In the genomic region with DNA sequence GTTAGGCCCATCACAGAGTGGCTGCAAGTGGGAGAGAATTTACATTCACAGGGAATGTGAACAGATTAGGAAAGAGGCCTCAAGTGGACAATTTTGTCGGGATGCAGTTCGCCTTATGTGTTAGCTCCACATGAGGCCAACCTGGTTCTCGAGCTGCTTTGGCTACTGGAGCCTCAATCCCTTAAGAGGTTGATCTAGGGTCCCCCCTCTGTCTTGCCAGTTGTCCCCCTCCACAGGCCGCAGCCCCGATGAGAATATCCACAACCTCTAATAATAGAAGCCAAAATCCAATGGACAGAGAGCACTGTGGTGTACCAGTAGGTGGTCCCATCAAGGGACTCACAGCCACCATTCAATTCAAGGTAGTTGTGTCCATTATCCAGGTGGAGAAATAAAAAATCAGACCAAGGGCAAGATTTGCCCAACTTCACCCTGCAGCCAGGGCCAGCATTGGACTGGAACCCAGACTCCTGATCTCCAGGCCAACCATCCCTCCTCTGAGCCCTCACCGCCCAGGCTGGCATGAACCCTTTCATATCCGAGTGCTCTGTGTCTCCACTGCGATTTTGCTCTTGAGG, we compare ENCODE assay signal across 26 cellular contexts. TPM values are rescaled to one million over a fixed set of nuclear protein-coding genes. Genes with fewer than 3 reads are reported as not detected.
"Had no signal": no experiment of that assay in that cellular context is flagged by ENCODE, and none has a peak within 500 bp of the region (broad histone marks: within the 10 kb centered on the region; RNA-seq: fewer than 3 reads in every experiment).

No MANE protein-coding gene starts in this region.

- H3K9ac ChIP-seq: SK-N-SH had no signal

- H3K9me3 ChIP-seq: SJCRH30, SK-N-SH had no signal

- H3K4me2 ChIP-seq: SK-N-SH had no signal

- H3K36me3 Mint-ChIP-seq: activated naive CD8-positive, alpha-beta T cell treated with anti-CD3 and anti-CD28 coated beads for 36 hours; IgD-negative memory B cell had no signal

- DNase-seq: activated CD4-positive, alpha-beta memory T cell treated with anti-CD3 and anti-CD28 coated beads, Interleukin-2, amount 10 ng/mL, durations not matched to agents 7 days and 5 days; activated CD4-positive, alpha-beta T cell treated with anti-CD3 and anti-CD28 coated beads for 36 hours; activated CD4-positive, alpha-beta T cell treated with anti-CD3 and anti-CD28 coated beads, Interleukin-2, amount 50 U/mL, for 1 hour; activated gamma-delta T cell treated with Interleukin-2 at 50 U/mL for 16 hours; activated naive CD4-positive, alpha-beta T cell treated with anti-CD3 and anti-CD28 coated beads, Interleukin-2, amount 10 ng/mL, durations not matched to agents 7 days and 5 days; activated naive CD8-positive, alpha-beta T cell treated with anti-CD3 and anti-CD28 coated beads for 36 hours; activated T-cell treated with anti-CD3 and anti-CD28 coated beads for 4 hours; activated T-cell treated with anti-CD3 and anti-CD28 coated beads, Interleukin-2, amount 50 U/mL, for 72 hours; KG1; NCI-H1048; NCI-H146; NCI-H187 treated with DMSO at 0.1 percent for 48 hours; NCI-H2081 treated with DMSO at 0.1 percent for 48 hours; NCI-H2171; NCI-H2227 treated with DMSO at 0.1 percent for 48 hours; NCI-H446 treated with DMSO at 0.1 percent for 48 hours; NCI-H524 treated with DMSO at 0.1 percent for 48 hours; NCI-H748 treated with DMSO at 0.1 percent for 48 hours; Right ventricle myocardium superior; RPMI8226; SJCRH30; SK-N-SH; T-helper 1 cell; WERI-Rb-1 had no signal

- ATAC-seq: activated CD4-positive, alpha-beta T cell treated with anti-CD3 and anti-CD28 coated beads for 36 hours; activated T-cell treated with anti-CD3 and anti-CD28 coated beads, Interleukin-2, amount 50 U/mL, for 72 hours had no signal

- H3K9me3 Mint-ChIP-seq: activated CD4-positive, alpha-beta memory T cell treated with anti-CD3 and anti-CD28 coated beads, Interleukin-2, amount 10 ng/mL, durations not matched to agents 7 days and 5 days; activated naive CD4-positive, alpha-beta T cell treated with anti-CD3 and anti-CD28 coated beads, Interleukin-2, amount 10 ng/mL, durations not matched to agents 7 days and 5 days; activated naive CD8-positive, alpha-beta T cell treated with anti-CD3 and anti-CD28 coated beads for 36 hours; activated T-cell treated with anti-CD3 and anti-CD28 coated beads, Interleukin-2, amount 50 U/mL, for 72 hours; activated T-helper 2 cell treated with anti-CD3 and anti-CD28 coated beads, Interferon-gamma antibody, Interleukin-2, Interleukin-4, amounts not matched to agents 10 μg/mL and 5 μg/mL and 100 μg/mL, durations not matched to agents 14 hours and 24 hours and 36 hours; IgD-negative memory B cell had no signal

- H3K4me3 ChIP-seq: SJCRH30 had no signal

- H3K4me3 Mint-ChIP-seq: activated CD4-positive, alpha-beta memory T cell treated with anti-CD3 and anti-CD28 coated beads, Interleukin-2, amount 10 ng/mL, durations not matched to agents 7 days and 5 days; activated CD4-positive, alpha-beta T cell treated with anti-CD3 and anti-CD28 coated beads for 36 hours; activated naive CD4-positive, alpha-beta T cell treated with anti-CD3 and anti-CD28 coated beads, Interleukin-2, amount 10 ng/mL, durations not matched to agents 7 days and 5 days; activated naive CD8-positive, alpha-beta T cell treated with anti-CD3 and anti-CD28 coated beads for 36 hours; activated T-cell treated with anti-CD3 and anti-CD28 coated beads, Interleukin-2, amount 50 U/mL, for 72 hours; IgD-negative memory B cell had no signal

- H3K36me3 ChIP-seq: SJCRH30, WERI-Rb-1 had no signal

- H3K27ac Mint-ChIP-seq: activated CD4-positive, alpha-beta memory T cell treated with anti-CD3 and anti-CD28 coated beads, Interleukin-2, amount 10 ng/mL, durations not matched to agents 7 days and 5 days; activated CD4-positive, alpha-beta T cell treated with anti-CD3 and anti-CD28 coated beads for 36 hours; activated naive CD4-positive, alpha-beta T cell treated with anti-CD3 and anti-CD28 coated beads, Interleukin-2, amount 10 ng/mL, durations not matched to agents 7 days and 5 days; activated naive CD8-positive, alpha-beta T cell treated with anti-CD3 and anti-CD28 coated beads for 36 hours; activated T-cell treated with anti-CD3 and anti-CD28 coated beads, Interleukin-2, amount 50 U/mL, for 72 hours; activated T-helper 2 cell treated with anti-CD3 and anti-CD28 coated beads, Interferon-gamma antibody, Interleukin-2, Interleukin-4, amounts not matched to agents 10 μg/mL and 5 μg/mL and 100 μg/mL, durations not matched to agents 14 hours and 24 hours and 36 hours; IgD-negative memory B cell had no signal

- H3K27ac ChIP-seq: SJCRH30, WERI-Rb-1 had no signal

RNA-seq across cellular contexts. Expression of a gene that starts 1.7 kb away (rescaled TPM):
- total RNA-seq: activated CD4-positive, alpha-beta T cell treated with anti-CD3 and anti-CD28 coated beads for 36 hours; activated T-helper 2 cell treated with anti-CD3 and anti-CD28 coated beads, Interferon-gamma antibody, Interleukin-2, Interleukin-4, amounts not matched to agents 10 μg/mL and 5 μg/mL and 100 μg/mL, durations not matched to agents 14 hours and 24 hours and 36 hours had no signal
